In the genomic region with DNA sequence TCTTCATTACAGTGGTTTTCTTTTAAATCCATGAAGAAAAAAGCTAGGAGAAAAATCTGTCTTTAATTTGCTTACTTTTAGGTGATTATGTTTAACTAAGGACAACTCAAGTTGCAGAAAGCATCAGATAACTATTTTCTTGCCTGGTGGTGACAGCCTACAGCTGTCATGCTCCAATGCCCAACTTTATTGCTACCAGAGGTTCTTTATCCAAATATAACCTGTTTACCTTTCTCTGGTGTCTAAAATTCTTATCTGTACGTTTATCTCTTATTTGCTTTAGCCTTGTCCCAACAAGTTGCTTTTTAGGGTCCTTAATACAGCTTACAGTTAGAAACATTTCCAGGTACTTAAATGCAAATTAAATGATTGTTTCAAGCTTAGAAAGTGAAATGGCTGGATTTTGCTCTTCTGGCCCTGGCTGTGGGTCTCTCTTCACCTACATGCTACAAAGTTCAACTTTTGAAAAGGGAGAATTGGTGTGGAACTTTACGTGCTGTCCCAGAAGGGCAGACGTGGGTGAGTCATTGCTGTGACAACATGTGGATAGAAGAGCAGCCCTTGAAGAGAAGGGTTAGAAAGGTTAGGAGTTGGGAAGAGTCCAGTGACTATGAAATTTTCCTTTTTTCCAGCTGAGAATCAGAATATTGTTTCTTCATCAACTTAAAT, we compare ENCODE assay signal across 18 cellular contexts.
DNase-seq lines count a peak whose midpoint lies in the region; ATAC-seq and TF ChIP-seq lines count a peak whose summit lies in the region.
"Had no signal": no experiment of that assay in that cellular context is flagged by ENCODE, and none has a peak within 500 bp of the region (broad histone marks: within the 10 kb centered on the region; RNA-seq: fewer than 3 reads in every experiment).

No MANE protein-coding gene starts in this region.

- H3K4me1 ChIP-seq in right lobe of liver, result no peaks in the 10 kb centered on the region
- H3K4me1 ChIP-seq in transverse colon, result peaks cover 0 to 36% (median 15%) of the 10 kb centered on the region in 4 donors
- H3K4me1 ChIP-seq in vagina, result peaks cover 23% of the 10 kb centered on the region
- H3K4me1 ChIP-seq: right atrium auricular region had no signal

- TF ChIP-seq CTCF in brain microvascular endothelial cell (IDR thresholded peaks at IDR 0.05; ENCODE audit: low read depth, low read length, missing control alignments) (no peak), right lobe of liver (IDR thresholded peaks at IDR 0.05) (no peak), transverse colon (IDR thresholded peaks at IDR 0.05) (no peak), vagina (IDR thresholded peaks at IDR 0.05) (no peak)

- DNase-seq in NCI-H1105 (lab: John Stamatoyannopoulos, UW) (peak; percentile 11), brain microvascular endothelial cell (peak; percentile 16), right lobe of liver (peak in 2 of 3 donors; percentile 45 to 57), transverse colon (peak; percentile 39), vagina (ENCODE audit: extremely low spot score in 2 of 2) (no peak)
- DNase-seq in activated CD4-positive, alpha-beta T cell treated with anti-CD3 and anti-CD28 coated beads, Interleukin-2, amount 50 U/mL, for 48 hours, result no peak
- DNase-seq: activated CD8-positive, alpha-beta memory T cell treated with anti-CD3 and anti-CD28 coated beads for 24 hours; amniotic stem cell; H7; IMR-90; left ventricle myocardium superior; NCI-H1436; NCI-H446 treated with DMSO at 0.1 percent for 48 hours; OCI-M1 had no signal

- TF ChIP-seq POLR2A in right lobe of liver (IDR thresholded peaks at IDR 0.05) (no peak), transverse colon (IDR thresholded peaks at IDR 0.05) (no peak), vagina (IDR thresholded peaks at IDR 0.05) (no peak)

- H3K27ac ChIP-seq in brain microvascular endothelial cell, result no peak overlapping the region
- H3K27ac ChIP-seq in right lobe of liver, result peak overlapping the region in 2 of 3 donors; percentile 0 to 49
- peak overlapping the region; percentile 49 to 67 (median 52) for H3K27ac ChIP-seq in transverse colon
- H3K27ac ChIP-seq in vagina, result no peak overlapping the region
- H3K27ac ChIP-seq: C4-2B, right atrium auricular region had no signal

- H3K9me3 ChIP-seq in right lobe of liver, result no peaks in the 10 kb centered on the region
- peaks cover 0 to 3% of the 10 kb centered on the region in 2 donors for H3K9me3 ChIP-seq in transverse colon
- H3K9me3 ChIP-seq in vagina, result no peaks in the 10 kb centered on the region

- no peak overlapping the region for H3K4me3 ChIP-seq in brain microvascular endothelial cell (ENCODE audit: low read depth, low read length)
- no peak overlapping the region for H3K4me3 ChIP-seq in right lobe of liver
- no peak overlapping the region for H3K4me3 ChIP-seq in transverse colon
- H3K4me3 ChIP-seq in vagina, result no peak overlapping the region
- H3K4me3 ChIP-seq: right atrium auricular region had no signal

- no peak for TF ChIP-seq EP300 in transverse colon (IDR thresholded peaks at IDR 0.05; ENCODE audit: low read depth)

- intact Hi-C loops in right lobe of liver (cut with DNase I), result no loop called here
- intact Hi-C loops in transverse colon (cut with DNase I; ENCODE audit: low total_unique reads), result no loop called here
- intact Hi-C loops in vagina (cut with DNase I), result no loop called here

- H3K27me3 ChIP-seq in brain microvascular endothelial cell (replicated peaks) (no peaks in the 10 kb centered on the region), right lobe of liver (no peaks in the 10 kb centered on the region), transverse colon (no peaks in the 10 kb centered on the region), vagina (no peaks in the 10 kb centered on the region)
- H3K27me3 ChIP-seq: right atrium auricular region had no signal

- 9% methylated on average over 3 of the region's 3 CpGs for WGBS in right lobe of liver (ENCODE audit: insufficient coverage, low coverage, low lambda C conversion rate, missing lambda C conversion rate)
- 20 to 36% methylated on average over 3 of the region's 3 CpGs for WGBS in transverse colon (ENCODE audit: low coverage in 1 of 2), 2 donors

- ATAC-seq in right lobe of liver (peak; percentile 80 to 97 (median 89)), HG03521 (IDR thresholded peaks at IDR 0.05; ENCODE audit: unreplicated experiment) (no peak)
- ATAC-seq: left ventricle myocardium superior; stimulated activated effector memory CD8-positive, alpha-beta T cell treated with anti-CD3 and anti-CD28 coated beads, Interleukin-12 subunit alpha, Interleukin-12 subunit beta, amount 100 ng/mL, for 72 hours had no signal

- in situ Hi-C loops in brain microvascular endothelial cell (cut with HindIII; ENCODE audit: low pct_ligation_motif_present, low sequenced_read_pairs) (no loop called here), transverse colon (cut with MboI; ENCODE audit: low pct_ligation_motif_present in 1 of 4, low pct_unique_long_range_greater_than_20kb in 1 of 4, low sequenced_read_pairs in 3 of 4) (no loop called here)

- H3K36me3 ChIP-seq in brain microvascular endothelial cell (replicated peaks) (no peaks in the 10 kb centered on the region), right lobe of liver (no peaks in the 10 kb centered on the region), transverse colon (no peaks in the 10 kb centered on the region), vagina (no peaks in the 10 kb centered on the region)
- H3K36me3 ChIP-seq: right atrium auricular region had no signal

Comparison
In these comparisons a context has a peak if more than half of its experiments do, and no peak if none do; other contexts are left out.
1. DNase-seq: peak in NCI-H1105 (single experiment), brain microvascular endothelial cell (single experiment), right lobe of liver (2 of 3) and transverse colon (single experiment); none in activated CD4-positive, alpha-beta T cell treated with anti-CD3 and anti-CD28 coated beads, Interleukin-2, amount 50 U/mL, for 48 hours (0 of 2) and vagina (0 of 2).
2. H3K27ac ChIP-seq: peak in right lobe of liver (2 of 3) and transverse colon (4 of 4); none in brain microvascular endothelial cell (single experiment) and vagina (single experiment).